ENCODE assay signal across 18 cellular contexts in the genomic region with DNA sequence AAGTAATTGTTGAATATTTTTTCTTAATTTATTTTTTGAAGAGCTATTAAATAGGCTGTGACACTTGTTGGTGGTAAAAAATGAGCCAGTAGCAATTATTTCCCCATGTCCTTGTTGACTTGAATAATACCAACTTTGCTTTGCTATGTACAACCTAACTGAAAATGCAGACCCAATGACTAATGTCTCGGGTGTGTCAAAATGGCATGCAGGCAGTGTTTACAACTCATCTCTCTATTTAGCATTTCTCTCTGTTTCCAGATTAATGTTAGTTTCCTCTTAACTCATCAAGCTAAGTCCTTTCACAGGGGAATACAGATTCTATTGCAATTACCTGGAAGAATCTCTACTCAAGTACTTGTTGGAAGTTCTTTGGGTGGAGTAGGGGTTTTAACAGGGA.
A peak's percentile ranks its signal among the peaks of the same experiment; 100 is the strongest.
DNase-seq lines count a peak whose midpoint lies in the region; ATAC-seq, FAIRE-seq and TF ChIP-seq lines count a peak whose summit lies in the region.
"Had no signal": no experiment of that assay in that cellular context is flagged by ENCODE, and none has a peak within 500 bp of the region (broad histone marks: within the 10 kb centered on the region; RNA-seq: fewer than 3 reads in every experiment).

No MANE protein-coding gene starts in this region.

- H2AFZ ChIP-seq in IMR-90 (replicated peaks; ENCODE audit: low read length, poor library complexity) = no peak overlapping the region
- no peak overlapping the region for H2AFZ ChIP-seq in keratinocyte (ENCODE audit: control insufficient read depth, low read length)

- no TSS peak for BruUV-seq in IMR-90 (replicated peaks; lab: Mats Ljungman, UMichigan)

- H2AK5ac ChIP-seq in IMR-90 (ENCODE audit: low read depth, low read length) = no peak overlapping the region

- no peak overlapping the region for H3K14ac ChIP-seq in IMR-90 (replicated peaks; ENCODE audit: low read depth, low read length)

- peak; percentile 34 for FAIRE-seq in keratinocyte (lab: Jason Lieb, UNC)

- POLR2A ChIA-PET in IMR-90 (lab: Charles Lee; ENCODE audit: unreplicated experiment) = no interaction called here

- H3K4ac ChIP-seq in IMR-90 (ENCODE audit: low read depth, low read length) = no peak overlapping the region

- H4K91ac ChIP-seq in IMR-90 (ENCODE audit: insufficient read depth, low read depth, low read length) = no peak overlapping the region

- no peaks in the 10 kb centered on the region for H3K36me3 ChIP-seq in IMR-90 (ENCODE audit: control insufficient read depth, insufficient read depth, low read length)
- H3K36me3 ChIP-seq in keratinocyte (ENCODE audit: control insufficient read depth in 2 of 2, extremely low read depth in 1 of 2, insufficient read depth in 2 of 2, low read length in 2 of 2) = no peaks in the 10 kb centered on the region
- H3K36me3 ChIP-seq: BE2C, upper lobe of right lung had no signal

- in situ Hi-C loops in IMR-90 (cut with MboI; ENCODE audit: low sequenced_read_pairs) (no loop called here), astrocyte of the spinal cord (cut with HindIII; ENCODE audit: low sequenced_read_pairs) (no loop called here)

- no peaks in the 10 kb centered on the region for H3K79me2 ChIP-seq in keratinocyte (ENCODE audit: control insufficient read depth, insufficient read depth, low read length)

- H3K56ac ChIP-seq in IMR-90 (ENCODE audit: extremely low read depth, insufficient read depth, low read length) = no peak overlapping the region

- H3K4me2 ChIP-seq in IMR-90 (ENCODE audit: low read depth, low read length) (no peak overlapping the region), keratinocyte (ENCODE audit: control insufficient read depth, extremely low read depth, insufficient read depth, low read depth, low read length) (no peak overlapping the region)

- H3K79me1 ChIP-seq in IMR-90 (ENCODE audit: low read depth in 1 of 2, low read length in 2 of 2) = no peaks in the 10 kb centered on the region

- peak overlapping the region; percentile 2 for H2BK5ac ChIP-seq in IMR-90 (ENCODE audit: low read depth, low read length, poor library complexity, severe bottlenecking)

- TF ChIP-seq POLR2A in IMR-90 (IDR thresholded peaks at IDR 0.05; ENCODE audit: low read depth, low read length) (no peak), GM18505 (IDR thresholded peaks at IDR 0.05; ENCODE audit: borderline replicate concordance, extremely low read depth, insufficient read depth, insufficient read length) (no peak)

- intact Hi-C loops in IMR-90 (cut with micrococcal nuclease) = no loop called here

- no peak overlapping the region for H3K4me3 ChIP-seq in AG09309 (ENCODE audit: control insufficient read depth, low read depth, low read length)
- H3K4me3 ChIP-seq in IMR-90 (ENCODE audit: insufficient read depth, low read depth, low read length) = no peak overlapping the region
- no peak overlapping the region for H3K4me3 ChIP-seq in astrocyte of the spinal cord (ENCODE audit: low read depth, low read length)
- no peak overlapping the region for H3K4me3 ChIP-seq in keratinocyte (ENCODE audit: control insufficient read depth in 2 of 3, extremely low read depth in 1 of 3, insufficient read depth in 2 of 3, low read depth in 1 of 3, low read length in 3 of 3)
- H3K4me3 ChIP-seq: upper lobe of right lung had no signal

- dilution Hi-C loops in IMR-90 (cut with HindIII; ENCODE audit: low sequenced_read_pairs, unreplicated experiment) (no loop called here), keratinocyte (cut with MboI; ENCODE audit: extremely low pct_ligation_motif_present, low sequenced_read_pairs) (no loop called here)

- H4K20me1 ChIP-seq in IMR-90 (ENCODE audit: insufficient read depth, low read length) (no peaks in the 10 kb centered on the region), keratinocyte (ENCODE audit: control insufficient read depth, extremely low read depth, insufficient read depth, low read length) (no peaks in the 10 kb centered on the region)

- DNase-seq in AG09309 (ENCODE audit: low read depth) (peak; percentile 25), IMR-90 (peak; percentile 57), astrocyte of the spinal cord (ENCODE audit: low read depth, low spot score) (peak; percentile 31), keratinocyte (ENCODE audit: low read depth, low spot score) (no peak), NCI-H146 (lab: John Stamatoyannopoulos, UW) (no peak), DMS53 (lab: John Stamatoyannopoulos, UW) (no peak), SHP77 (lab: John Stamatoyannopoulos, UW) (no peak)
- DNase-seq: activated CD4-positive, alpha-beta T cell treated with anti-CD3 and anti-CD28 coated beads for 1 hour; amygdala; BE2C; DND-41; glutamatergic neuron; left colon; naive thymus-derived CD4-positive, alpha-beta T cell; stimulated activated CD4-positive, alpha-beta T cell treated with anti-CD3 and anti-CD28 coated beads, Interleukin-2, amount 100 ng/mL, for 48 hours; T-helper 1 cell; upper lobe of right lung had no signal

- no peak overlapping the region for H3K9ac ChIP-seq in IMR-90 (ENCODE audit: low read depth, low read length)
- H3K9ac ChIP-seq in keratinocyte (ENCODE audit: control insufficient read depth, extremely low read depth, insufficient read depth, low read length) = no peak overlapping the region

- no peak for TF ChIP-seq RAD21 in IMR-90 (IDR thresholded peaks at IDR 0.05; ENCODE audit: low read length)

- peak overlapping the region; percentile 56; the same call in 1 of the 2 replicates for H2BK120ac ChIP-seq in IMR-90 (ENCODE audit: low read depth, low read length)

- no CpG with 5 or more reads among the region's 1 CpG for WGBS in IMR-90 (ENCODE audit: extremely low coverage in 2 of 2, insufficient read length in 1 of 2), 2 experiments

- H3K4me1 ChIP-seq in IMR-90 (ENCODE audit: control insufficient read depth, insufficient read depth, low read length) = peaks cover 3% of the 10 kb centered on the region; the same call in 1 of the 2 replicates
- H3K4me1 ChIP-seq in keratinocyte (ENCODE audit: control insufficient read depth, extremely low read depth, insufficient read depth, low read length) = peaks cover 24% of the 10 kb centered on the region
- H3K4me1 ChIP-seq: BE2C had no signal

- H3K9me1 ChIP-seq in IMR-90 (ENCODE audit: insufficient read depth, low read length) = peaks cover 3% of the 10 kb centered on the region
- H3K9me1 ChIP-seq in keratinocyte (ENCODE audit: control insufficient read depth, extremely low read depth, insufficient read depth, low read length) = no peaks in the 10 kb centered on the region

- H2BK15ac ChIP-seq in IMR-90 (ENCODE audit: low read depth, low read length) = no peak overlapping the region

- CTCF ChIA-PET in IMR-90 (lab: Yijun Ruan, JAX) = no interaction called here

- no peak overlapping the region for H3K23ac ChIP-seq in IMR-90 (ENCODE audit: low read depth, low read length)

- ATAC-seq in IMR-90 (ENCODE audit: low read depth) (peak; percentile 48), GM18505 (IDR thresholded peaks at IDR 0.05; ENCODE audit: unreplicated experiment) (no peak)
- ATAC-seq: left colon; naive thymus-derived CD4-positive, alpha-beta T cell; upper lobe of right lung had no signal

- H3K18ac ChIP-seq in IMR-90 (ENCODE audit: low read depth, low read length) = no peak overlapping the region

- no peak overlapping the region for H3K27ac ChIP-seq in IMR-90 (ENCODE audit: insufficient read depth, low read length)
- no peak overlapping the region for H3K27ac ChIP-seq in keratinocyte (ENCODE audit: control insufficient read depth, insufficient read depth, low read length)
- H3K27ac ChIP-seq: upper lobe of right lung had no signal

- H4K5ac ChIP-seq in IMR-90 (ENCODE audit: low read depth, low read length) = no peak overlapping the region

- H3K27me3 ChIP-seq in IMR-90 (ENCODE audit: control insufficient read depth, insufficient read depth, low read length) (no peaks in the 10 kb centered on the region), keratinocyte (ENCODE audit: control insufficient read depth, extremely low read depth, insufficient read depth, low read length) (no peaks in the 10 kb centered on the region)
- H3K27me3 ChIP-seq: BE2C, upper lobe of right lung had no signal

- no peak overlapping the region for H2AK9ac ChIP-seq in IMR-90 (replicated peaks; ENCODE audit: low read depth, low read length, poor library complexity)

- TF ChIP-seq CTCF in AG09309 (IDR thresholded peaks at IDR 0.05; ENCODE audit: control insufficient read depth, insufficient read depth, low read depth, low read length, missing control alignments) = no peak
- TF ChIP-seq CTCF in IMR-90 (conservative IDR thresholded peaks at IDR 0.05; ENCODE audit: low read depth, low read length) = no peak
- no peak for TF ChIP-seq CTCF in astrocyte of the spinal cord (IDR thresholded peaks at IDR 0.05; ENCODE audit: low read depth, low read length)
- TF ChIP-seq CTCF in keratinocyte (optimal IDR thresholded peaks at IDR 0.05 in 1 of 3, IDR thresholded peaks at IDR 0.05 in 1 of 3, conservative IDR thresholded peaks at IDR 0.05 in 1 of 3; ENCODE audit: extremely low read depth in 1 of 3, insufficient read depth in 2 of 3, low read length in 3 of 3) = no peak

- H4K8ac ChIP-seq in IMR-90 (ENCODE audit: low read depth in 2 of 2, low read length in 2 of 2) = no peak overlapping the region

- H3K9me3 ChIP-seq in IMR-90 (ENCODE audit: control insufficient read depth, insufficient read depth, low read length) (peaks cover 4% of the 10 kb centered on the region), keratinocyte (ENCODE audit: control insufficient read depth, low read depth, low read length) (no peaks in the 10 kb centered on the region)
- H3K9me3 ChIP-seq: BE2C, upper lobe of right lung had no signal

- no peak overlapping the region for H2BK20ac ChIP-seq in IMR-90 (ENCODE audit: low read depth, low read length)

TF ChIP-seq in IMR-90, 13 proteins besides CTCF, POLR2A, EP300 and RAD21:
- TF ChIP-seq SMC3 (IDR thresholded peaks at IDR 0.05; ENCODE audit: low read depth, low read length) (no peak), CEBPB (IDR thresholded peaks at IDR 0.05; ENCODE audit: low read depth, low read length) (peak; percentile 16; the same call in 1 of the 2 replicates)

Comparison
In these comparisons a context has a peak if more than half of its experiments do, and no peak if none do; other contexts are left out.
1. DNase-seq: peak in AG09309 (single experiment), IMR-90 (single experiment) and astrocyte of the spinal cord (single experiment); none in keratinocyte (single experiment), NCI-H146 (single experiment), DMS53 (single experiment) and SHP77 (0 of 2).